15 cellular contexts compared by ENCODE assay signal in the genomic region with DNA sequence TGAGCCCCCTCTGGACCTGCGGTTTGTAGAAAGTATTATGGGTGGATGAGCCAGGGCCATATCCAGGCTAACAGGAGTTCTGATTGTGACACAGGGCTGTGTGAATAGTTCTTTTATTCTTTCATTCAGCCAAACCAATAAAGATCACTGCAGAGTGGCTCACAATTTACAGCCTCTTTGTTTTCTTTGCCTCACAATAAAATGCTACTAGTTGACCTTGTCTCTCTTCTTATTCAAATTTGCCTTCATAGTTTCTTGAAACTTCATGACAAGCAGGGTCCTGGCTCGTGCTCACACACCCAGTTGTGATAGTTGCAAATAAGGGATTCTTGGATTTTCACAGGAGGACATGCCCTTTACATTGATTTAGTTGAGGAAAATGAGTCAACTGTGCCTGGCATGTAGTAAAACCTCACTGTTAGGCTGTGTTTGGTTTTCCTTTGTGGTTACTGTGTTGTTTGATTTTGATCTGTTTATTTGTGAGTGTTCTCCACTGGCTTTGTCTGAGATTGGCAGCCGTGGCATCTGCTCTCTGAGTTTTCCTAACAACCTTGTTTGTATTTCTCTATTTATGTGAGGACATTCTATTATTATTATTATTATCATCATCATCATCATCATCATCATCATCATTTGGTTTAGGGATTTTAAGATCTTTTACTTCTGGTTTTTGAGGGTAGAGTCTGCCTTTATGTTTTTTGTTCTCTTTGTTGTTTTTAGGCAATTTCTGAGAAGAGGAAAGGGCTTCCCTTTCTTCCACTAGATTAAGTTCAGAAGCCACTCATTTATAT. TPM values are rescaled to one million over a fixed set of nuclear protein-coding genes. Genes with fewer than 3 reads are reported as not detected.
DNase-seq lines count a peak whose midpoint lies in the region; ATAC-seq and TF ChIP-seq lines count a peak whose summit lies in the region.
"Had no signal": no experiment of that assay in that cellular context is flagged by ENCODE, and none has a peak within 500 bp of the region (broad histone marks: within the 10 kb centered on the region; RNA-seq: fewer than 3 reads in every experiment).

No MANE protein-coding gene starts in this region.

- H3K4me3 Mint-ChIP-seq in neural progenitor cell: no peak overlapping the region
- H3K4me3 Mint-ChIP-seq: activated naive CD4-positive, alpha-beta T cell treated with anti-CD3 and anti-CD28 coated beads, Interleukin-2, amount 10 ng/mL, durations not matched to agents 7 days and 5 days had no signal

- H3F3A ChIP-seq in neural progenitor cell (ENCODE audit: low read depth): no peaks in the 10 kb centered on the region

- H3K4me2 ChIP-seq in neural progenitor cell: no peak overlapping the region
- H3K4me2 ChIP-seq: BLaER1 had no signal

- H3K9me3 ChIP-seq in HAP-1 (no peaks in the 10 kb centered on the region), neural progenitor cell (ENCODE audit: low read depth) (no peaks in the 10 kb centered on the region), right atrium auricular region (no peaks in the 10 kb centered on the region)
- H3K9me3 ChIP-seq: BLaER1, prostate gland, tibial nerve had no signal

- H3K27me3 ChIP-seq in HAP-1 (ENCODE audit: low read depth) (no peaks in the 10 kb centered on the region), dorsolateral prefrontal cortex (no peaks in the 10 kb centered on the region), neural progenitor cell (no peaks in the 10 kb centered on the region), right atrium auricular region (no peaks in the 10 kb centered on the region)
- H3K27me3 ChIP-seq: BLaER1, tibial nerve had no signal

- peak overlapping the region; percentile 12 for H2AFZ ChIP-seq in neural progenitor cell (replicated peaks)

- intact Hi-C loops in dorsolateral prefrontal cortex (cut with DNase I): no loop called here

- TF ChIP-seq CTCF in dorsolateral prefrontal cortex (IDR thresholded peaks at IDR 0.05 in 54 of 56, conservative IDR thresholded peaks at IDR 0.05 in 2 of 56; ENCODE audit: low read depth in 1 of 56, partially characterized antibody in 56 of 56): peak in 1 of 56 donors; percentile 22
- no peak for TF ChIP-seq CTCF in neural progenitor cell (IDR thresholded peaks at IDR 0.05)
- TF ChIP-seq CTCF in right atrium auricular region (IDR thresholded peaks at IDR 0.05): no peak

- no peak for ATAC-seq in GM19351 (IDR thresholded peaks at IDR 0.05; ENCODE audit: unreplicated experiment)
- no peak for ATAC-seq in HG03139 (IDR thresholded peaks at IDR 0.05; ENCODE audit: unreplicated experiment)

- H3K36me3 ChIP-seq in HAP-1 (replicated peaks): no peaks in the 10 kb centered on the region
- H3K36me3 ChIP-seq in neural progenitor cell: no peaks in the 10 kb centered on the region
- H3K36me3 ChIP-seq in right atrium auricular region: no peaks in the 10 kb centered on the region
- H3K36me3 ChIP-seq: BLaER1, prostate gland, tibial nerve had no signal

- H3K27me3 Mint-ChIP-seq in neural progenitor cell (ENCODE audit: insufficient read depth, low read depth): peaks cover 7% of the 10 kb centered on the region

- no peaks in the 10 kb centered on the region for H3K36me3 Mint-ChIP-seq in neural progenitor cell
- H3K36me3 Mint-ChIP-seq: activated naive CD4-positive, alpha-beta T cell treated with anti-CD3 and anti-CD28 coated beads, Interleukin-2, amount 10 ng/mL, durations not matched to agents 7 days and 5 days had no signal

- H3K4me1 ChIP-seq in HAP-1 (peaks cover 7% of the 10 kb centered on the region), neural progenitor cell (peaks cover 5% of the 10 kb centered on the region), right atrium auricular region (no peaks in the 10 kb centered on the region)
- H3K4me1 ChIP-seq: BLaER1, prostate gland had no signal

- no peaks in the 10 kb centered on the region for H4K20me1 ChIP-seq in neural progenitor cell (ENCODE audit: low read depth)
- H4K20me1 ChIP-seq: BLaER1 had no signal

- peak overlapping the region in 31 of 59 donors; percentile 1 to 82 (median 53) for H3K27ac ChIP-seq in dorsolateral prefrontal cortex
- H3K27ac ChIP-seq in neural progenitor cell: no peak overlapping the region
- no peak overlapping the region for H3K27ac ChIP-seq in right atrium auricular region
- H3K27ac ChIP-seq: BLaER1 had no signal

- H3K4me3 ChIP-seq in HAP-1 (no peak overlapping the region), dorsolateral prefrontal cortex (no peak overlapping the region), neural progenitor cell (no peak overlapping the region), right atrium auricular region (no peak overlapping the region)
- H3K4me3 ChIP-seq: BLaER1, prostate gland, tibial nerve had no signal

- H3K9ac ChIP-seq in neural progenitor cell: no peak overlapping the region
- H3K9ac ChIP-seq: BLaER1 had no signal

- peaks cover 7% of the 10 kb centered on the region for H3K4me1 Mint-ChIP-seq in neural progenitor cell
- H3K4me1 Mint-ChIP-seq: activated naive CD4-positive, alpha-beta T cell treated with anti-CD3 and anti-CD28 coated beads, Interleukin-2, amount 10 ng/mL, durations not matched to agents 7 days and 5 days had no signal

- no peak overlapping the region for H3K27ac Mint-ChIP-seq in neural progenitor cell
- H3K27ac Mint-ChIP-seq: activated naive CD4-positive, alpha-beta T cell treated with anti-CD3 and anti-CD28 coated beads, Interleukin-2, amount 10 ng/mL, durations not matched to agents 7 days and 5 days had no signal

- no peaks in the 10 kb centered on the region for H3K79me2 ChIP-seq in neural progenitor cell (ENCODE audit: low read depth)

- H3K9me3 Mint-ChIP-seq in neural progenitor cell: no peaks in the 10 kb centered on the region
- H3K9me3 Mint-ChIP-seq: activated naive CD4-positive, alpha-beta T cell treated with anti-CD3 and anti-CD28 coated beads, Interleukin-2, amount 10 ng/mL, durations not matched to agents 7 days and 5 days had no signal

- in situ Hi-C loops in HAP-1 (cut with MboI; ENCODE audit: low sequenced_read_pairs): no loop called here

- DNase-seq in HAP-1 (ENCODE audit: low spot score in 2 of 2): peak; percentile 62 to 93
- peak; percentile 48 for DNase-seq in NCI-H748 (lab: John Stamatoyannopoulos, UW; ENCODE audit: unreplicated experiment)
- no peak for DNase-seq in dorsolateral prefrontal cortex
- no peak for DNase-seq in neural progenitor cell (ENCODE audit: low spot score)
- no peak for DNase-seq in SK-N-DZ (ENCODE audit: low spot score)
- no peak for DNase-seq in right atrium auricular region (ENCODE audit: low spot score)
- DNase-seq: activated naive CD4-positive, alpha-beta T cell treated with anti-CD3 and anti-CD28 coated beads, Interleukin-2, amount 10 ng/mL, durations not matched to agents 7 days and 5 days; cerebellar nuclear complex; NCI-H2171; stimulated activated CD4-positive, alpha-beta T cell treated with anti-CD3 and anti-CD28 coated beads, Interleukin-2, amount 100 ng/mL, for 24 hours had no signal

RNA-seq across cellular contexts. Expression of gene KRT6B, which starts 2.7 kb away (rescaled TPM):
- not detected for total RNA-seq in dorsolateral prefrontal cortex
- not detected in 2 replicates for total RNA-seq in neural progenitor cell (ENCODE audit: low replicate concordance)
- polyA plus RNA-seq in SK-N-DZ (2014; cell fraction: cytosol; rRNA removed): not detected in 2 replicates
- polyA plus RNA-seq in SK-N-DZ (2014; cell fraction: nucleus; rRNA removed): not detected in 2 replicates
- total RNA-seq in right atrium auricular region: not detected
- total RNA-seq: tibial nerve had no signal

RNA-seq across cellular contexts. Expression of gene KRT6C, which starts 19.0 kb away (rescaled TPM):
- not detected for total RNA-seq in dorsolateral prefrontal cortex
- total RNA-seq in neural progenitor cell (ENCODE audit: low replicate concordance): not detected in 2 replicates
- polyA plus RNA-seq in SK-N-DZ (2014; cell fraction: cytosol; rRNA removed): not detected in 2 replicates
- polyA plus RNA-seq in SK-N-DZ (2014; cell fraction: nucleus; rRNA removed): not detected in 2 replicates
- total RNA-seq in right atrium auricular region: not detected
- total RNA-seq: prostate gland, tibial nerve had no signal

RNA-seq across cellular contexts. Expression of gene KRT75, which starts 20.4 kb away (rescaled TPM):
- not detected for total RNA-seq in dorsolateral prefrontal cortex
- total RNA-seq in neural progenitor cell (ENCODE audit: low replicate concordance): not detected in 2 replicates
- polyA plus RNA-seq in SK-N-DZ (2014; cell fraction: cytosol; rRNA removed): not detected in 2 replicates
- polyA plus RNA-seq in SK-N-DZ (2014; cell fraction: nucleus; rRNA removed): not detected in 2 replicates
- not detected for total RNA-seq in right atrium auricular region
- total RNA-seq: prostate gland, tibial nerve had no signal

RNA-seq across cellular contexts. Expression of gene KRT6A, which starts 38.5 kb away (rescaled TPM):
- total RNA-seq in dorsolateral prefrontal cortex (1 to 10 TPM in 2 of 120 experiments, under 1 TPM in 6, not detected in 112; 0.22 to 3.7 (median 0.49) TPM), neural progenitor cell (ENCODE audit: low replicate concordance) (not detected in 2 replicates), right atrium auricular region (1 to 10 TPM in 1 of 2 donors, under 1 TPM in 1; 0.48 to 7.4 TPM)
- polyA plus RNA-seq in SK-N-DZ (2014; cell fraction: cytosol; rRNA removed): not detected in 2 replicates
- polyA plus RNA-seq in SK-N-DZ (2014; cell fraction: nucleus; rRNA removed): not detected in 2 replicates

RNA-seq across cellular contexts. Expression of gene KRT82, which starts 48.5 kb away (rescaled TPM):
- under 1 TPM in 2 of 120 experiments, not detected in 118; 0.16 to 0.21 TPM for total RNA-seq in dorsolateral prefrontal cortex
- total RNA-seq in neural progenitor cell (ENCODE audit: low replicate concordance): not detected in 2 replicates
- polyA plus RNA-seq in SK-N-DZ (2014; cell fraction: cytosol; rRNA removed): not detected in 2 replicates
- polyA plus RNA-seq in SK-N-DZ (2014; cell fraction: nucleus; rRNA removed): not detected in 2 replicates
- not detected for total RNA-seq in right atrium auricular region
- total RNA-seq: prostate gland, tibial nerve had no signal

Comparison
In these comparisons a context has a peak if more than half of its experiments do, and no peak if none do; other contexts are left out.
1. DNase-seq: peak in HAP-1 (2 of 2) and NCI-H748 (single experiment); none in dorsolateral prefrontal cortex (0 of 10), neural progenitor cell (single experiment), SK-N-DZ (single experiment) and right atrium auricular region (single experiment).
2. H3K27ac ChIP-seq: peak in dorsolateral prefrontal cortex (31 of 59); none in neural progenitor cell (single experiment) and right atrium auricular region (0 of 2).